18 cellular contexts compared by ENCODE assay signal in the genomic region with DNA sequence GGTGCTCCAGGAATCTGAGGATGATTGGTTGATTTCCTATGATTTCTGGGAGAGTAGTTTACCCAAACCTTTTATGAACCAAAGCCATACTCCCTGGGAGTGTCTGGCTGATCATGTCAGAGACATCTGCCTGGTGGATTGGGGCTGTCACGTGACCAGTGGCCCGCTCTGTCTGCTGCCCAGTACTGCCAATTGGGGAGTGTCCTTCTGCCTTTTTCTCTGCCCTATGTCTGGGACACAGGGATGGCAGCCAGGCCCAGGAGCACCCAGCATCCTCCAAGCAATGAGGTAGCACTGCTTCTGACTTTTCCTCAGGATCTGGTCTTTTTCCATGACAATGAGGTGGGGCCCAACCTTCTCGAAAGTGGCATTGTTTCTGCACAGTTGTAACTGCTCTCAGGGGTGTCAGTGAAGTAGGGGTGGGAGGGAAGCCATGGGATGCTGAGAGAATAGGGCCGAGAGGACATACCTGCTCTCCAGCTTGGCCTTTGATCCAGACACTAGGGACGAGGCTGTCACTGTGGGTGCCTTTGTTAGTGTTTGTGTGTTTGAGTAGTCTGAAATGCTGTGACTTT. TPM values are rescaled to one million over a fixed set of nuclear protein-coding genes. Genes with fewer than 3 reads are reported as not detected.
DNase-seq lines count a peak whose midpoint lies in the region; ATAC-seq and TF ChIP-seq lines count a peak whose summit lies in the region.
"Had no signal": no experiment of that assay in that cellular context is flagged by ENCODE, and none has a peak within 500 bp of the region (broad histone marks: within the 10 kb centered on the region; RNA-seq: fewer than 3 reads in every experiment).

No MANE protein-coding gene starts in this region.

- H3K9me3 ChIP-seq in A673 (ENCODE audit: low read depth, low read length, poor library complexity, severe bottlenecking), result no peaks in the 10 kb centered on the region
- H3K9me3 ChIP-seq in esophagus squamous epithelium, result no peaks in the 10 kb centered on the region
- H3K9me3 ChIP-seq in psoas muscle, result no peaks in the 10 kb centered on the region
- no peaks in the 10 kb centered on the region for H3K9me3 ChIP-seq in testis
- H3K9me3 ChIP-seq: A549, breast epithelium, SK-N-SH had no signal

- CTCF ChIA-PET in A673 (lab: Charles Lee), result interaction anchor here (1.2 kb wide), 1 partner anchor 10 kb away, joined by 4 read pairs; no protein-coding TSS in a partner anchor

- H3K27ac ChIP-seq in A673 (ENCODE audit: low read depth, low read length, poor library complexity, severe bottlenecking) (peak overlapping the region; percentile 72), esophagus squamous epithelium (peak overlapping the region in 3 of 4 donors; percentile 31 to 66 (median 65)), psoas muscle (peak overlapping the region; percentile 52), testis (no peak overlapping the region)

- H3K4me3 ChIP-seq in A673 (ENCODE audit: low read depth, low read length, poor library complexity, severe bottlenecking), result no peak overlapping the region
- H3K4me3 ChIP-seq in esophagus squamous epithelium, result no peak overlapping the region
- peak overlapping the region; percentile 43 for H3K4me3 ChIP-seq in psoas muscle
- no peak overlapping the region for H3K4me3 ChIP-seq in testis
- H3K4me3 ChIP-seq: A549, breast epithelium had no signal

- TF ChIP-seq POLR2A in esophagus squamous epithelium (IDR thresholded peaks at IDR 0.05), result no peak
- no peak for TF ChIP-seq POLR2A in testis (IDR thresholded peaks at IDR 0.05)

- WGBS in esophagus squamous epithelium, 2 donors, result 86 to 87% methylated on average over 3 to 4 of the region's 5 CpGs
- WGBS in psoas muscle, 3 donors, result 47 to 62% (median 57%) methylated on average over 5 of the region's 5 CpGs
- 68 to 80% methylated on average over 5 of the region's 5 CpGs for WGBS in testis, 2 donors

- H3K4me1 ChIP-seq in A673 (ENCODE audit: insufficient read depth, low read length, poor library complexity, severe bottlenecking), result peaks cover 75% of the 10 kb centered on the region
- peaks cover 8 to 45% (median 26%) of the 10 kb centered on the region in 3 donors for H3K4me1 ChIP-seq in esophagus squamous epithelium
- peaks cover 7% of the 10 kb centered on the region for H3K4me1 ChIP-seq in psoas muscle
- peaks cover 5% of the 10 kb centered on the region for H3K4me1 ChIP-seq in testis
- H3K4me1 ChIP-seq: breast epithelium had no signal

- TF ChIP-seq CTCF in A673 (conservative IDR thresholded peaks at IDR 0.05; ENCODE audit: low read depth, low read length) (no peak), esophagus squamous epithelium (IDR thresholded peaks at IDR 0.05) (no peak), psoas muscle (IDR thresholded peaks at IDR 0.05) (no peak), testis (IDR thresholded peaks at IDR 0.05) (no peak)

- POLR2A ChIA-PET in A673 (lab: Charles Lee; ENCODE audit: low non-redundant PET), result no interaction called here

- peaks cover 59% of the 10 kb centered on the region for H3K36me3 ChIP-seq in A673 (ENCODE audit: insufficient read depth, low read length, poor library complexity, severe bottlenecking)
- no peaks in the 10 kb centered on the region for H3K36me3 ChIP-seq in esophagus squamous epithelium
- H3K36me3 ChIP-seq in psoas muscle (ENCODE audit: insufficient read depth in 1 of 2, low read depth in 1 of 2), result no peaks in the 10 kb centered on the region
- H3K36me3 ChIP-seq in testis (ENCODE audit: low read depth, missing control alignments), result no peaks in the 10 kb centered on the region
- H3K36me3 ChIP-seq: breast epithelium had no signal

- intact Hi-C loops in A673 (cut with micrococcal nuclease; ENCODE audit: unreplicated experiment), result no loop called here
- intact Hi-C loops in esophagus squamous epithelium (cut with DNase I), result no loop called here
- intact Hi-C loops in psoas muscle (cut with DNase I), result no loop called here
- intact Hi-C loops in testis (cut with DNase I; ENCODE audit: low total_unique reads), result no loop called here

- in situ Hi-C loops in G401 (cut with HindIII; ENCODE audit: low sequenced_read_pairs), result no loop called here

- ATAC-seq in psoas muscle (peak; percentile 74 to 92 (median 84)), HG03354 (IDR thresholded peaks at IDR 0.05; ENCODE audit: poor library complexity, severe bottlenecking, unreplicated experiment) (no peak)
- ATAC-seq: A549; activated T-helper 17 cell treated with anti-CD3 and anti-CD28 coated beads, Interleukin-2, amount 50 U/mL, for 72 hours; HCT116; left colon; stimulated activated naive B cell treated with anti-CD40 and anti-IgM and Interleukin-4, amounts not matched to agents 10 μg/mL and 1 μg/mL and 100 μg/mL, for 72 hours had no signal

- DNase-seq in A673 (ENCODE audit: low spot score), result no peak
- peak; percentile 63 for DNase-seq in OCI-M1 (lab: John Stamatoyannopoulos, UW)
- DNase-seq in esophagus squamous epithelium (lab: John Stamatoyannopoulos, UW), result no peak
- DNase-seq in psoas muscle, result peak in 1 of 2 donors; percentile 64
- no peak for DNase-seq in G401 (ENCODE audit: low spot score)
- DNase-seq in stimulated activated CD4-positive, alpha-beta T cell treated with anti-CD3 and anti-CD28 coated beads, Interleukin-4, amount 100 ng/mL, for 24 hours, result no peak
- no peak for DNase-seq in testis
- DNase-seq: activated CD4-positive, CD25-positive, alpha-beta regulatory T cell treated with anti-CD3 and anti-CD28 coated beads, Interleukin-2, amount 50 U/mL, for 72 hours; DMS 273 treated with DMSO at 0.1 percent for 48 hours; NCI-H187; SK-N-SH; stimulated activated naive B cell treated with anti-CD40 and anti-IgM and Interleukin-4, amounts not matched to agents 10 μg/mL and 1 μg/mL and 100 μg/mL, for 72 hours had no signal

- no TSS peak for BruUV-seq in A673 (replicated peaks; lab: Mats Ljungman, UMichigan)

- no peaks in the 10 kb centered on the region for H3K27me3 ChIP-seq in A673 (replicated peaks; ENCODE audit: insufficient read depth, low read depth, low read length, poor library complexity)
- no peaks in the 10 kb centered on the region for H3K27me3 ChIP-seq in esophagus squamous epithelium
- no peaks in the 10 kb centered on the region for H3K27me3 ChIP-seq in psoas muscle (ENCODE audit: insufficient read depth in 3 of 3, low read length in 2 of 3)
- no peaks in the 10 kb centered on the region for H3K27me3 ChIP-seq in testis
- H3K27me3 ChIP-seq: breast epithelium had no signal

RNA-seq across cellular contexts. Expression of gene DAPK1, which starts 21.8 kb away (rescaled TPM):
- total RNA-seq in A673 (2021) (380 and 386 TPM in 2 replicates), esophagus squamous epithelium (10 to 100 TPM in 1 of 4 donors, 1 to 10 TPM in 3; 2.2 to 14.5 (median 5.5) TPM), psoas muscle (1 to 10 TPM; 2.2 to 8.4 (median 3.4) TPM), testis (10 to 100 TPM; 71.0 to 74.6 TPM)
- polyA plus RNA-seq in psoas muscle (1 to 10 TPM in 1 of 3 donors, under 1 TPM in 2; 0.66 to 1.3 (median 0.66) TPM), testis (ENCODE audit: insufficient read depth, low read depth, low replicate concordance) (35.1 TPM)
- not detected in 2 replicates for total RNA-seq in G401 (2014; rRNA removed; shearing (Covaris generic))

Comparison
In these comparisons a context has a peak if more than half of its experiments do, and no peak if none do; other contexts are left out.
1. H3K27ac ChIP-seq: peak in A673 (single experiment), esophagus squamous epithelium (3 of 4) and psoas muscle (single experiment); none in testis (0 of 2).
2. RNA of gene DAPK1, which starts 21.8 kb away (total RNA-seq): 380 to 386 TPM in A673 and 71.0 to 74.6 TPM in testis; 2.2 to 14.5 TPM in esophagus squamous epithelium, 2.2 to 8.4 TPM in psoas muscle and not detected in G401; every median in the first group is over 4 times any median in the second.